13 cellular contexts compared by ENCODE assay signal in genomic region chr6:139568956-139569538, GRCh38.
A peak's percentile ranks its signal among the peaks of the same experiment; 100 is the strongest.
DNase-seq lines count a peak whose midpoint lies in the region; ATAC-seq, FAIRE-seq and TF ChIP-seq lines count a peak whose summit lies in the region.
"Had no signal": no experiment of that assay in that cellular context is flagged by ENCODE, and none has a peak within 500 bp of the region (broad histone marks: within the 10 kb centered on the region; RNA-seq: fewer than 3 reads in every experiment).

No MANE protein-coding gene starts in this region.

- H3K9me3 ChIP-seq in left lung: no peaks in the 10 kb centered on the region

- intact Hi-C loops in left lung (cut with DNase I): no loop called here
- intact Hi-C loops in left ventricle myocardium superior (cut with micrococcal nuclease): no loop called here

- H3K36me3 ChIP-seq in ACC112 (ENCODE audit: insufficient read depth, low read length) (no peaks in the 10 kb centered on the region), bronchial epithelial cell (ENCODE audit: control insufficient read depth, insufficient read depth, low read length) (no peaks in the 10 kb centered on the region), left lung (no peaks in the 10 kb centered on the region)

- no peaks in the 10 kb centered on the region for H3K27me3 ChIP-seq in ACC112 (ENCODE audit: insufficient read depth, low read length)
- H3K27me3 ChIP-seq in bronchial epithelial cell (ENCODE audit: control insufficient read depth, insufficient read depth, low read length): no peaks in the 10 kb centered on the region
- H3K27me3 ChIP-seq in left lung: no peaks in the 10 kb centered on the region

- DNase-seq in bronchial epithelial cell (ENCODE audit: low read depth) (peak; percentile 82), left lung (no peak), left ventricle myocardium superior (no peak), NCI-H187 treated with DMSO at 0.1 percent for 48 hours (lab: John Stamatoyannopoulos, UW) (no peak), DMS53 (lab: John Stamatoyannopoulos, UW) (no peak)
- DNase-seq: activated CD4-positive, alpha-beta T cell treated with anti-CD3 and anti-CD28 coated beads, Interleukin-2, amount 10 ng/mL, durations not matched to agents 7 days and 5 days; stimulated activated CD8-positive, alpha-beta memory T cell treated with anti-CD3 and anti-CD28 coated beads, Interleukin-4, amount 100 ng/mL, for 48 hours had no signal

- peak; percentile 77 for ATAC-seq in left lung
- no peak for ATAC-seq in left ventricle myocardium superior
- ATAC-seq in HG03565 (IDR thresholded peaks at IDR 0.05; ENCODE audit: unreplicated experiment): no peak

- no peak for TF ChIP-seq EP300 in Ishikawa (IDR thresholded peaks at IDR 0.05; ENCODE audit: borderline replicate concordance)

- H3K4me1 ChIP-seq in ACC112 (ENCODE audit: control insufficient read depth, insufficient read depth, low read length, unreplicated experiment) (peaks cover 24% of the 10 kb centered on the region), left lung (peaks cover 4 to 17% of the 10 kb centered on the region in 2 donors)

- FAIRE-seq in bronchial epithelial cell (lab: Jason Lieb, UNC): no peak
- FAIRE-seq: GM19239 had no signal

- peak overlapping the region; percentile 93 for H3K27ac ChIP-seq in ACC112 (ENCODE audit: low read depth, low read length)
- peak overlapping the region; percentile 2 to 51 for H3K27ac ChIP-seq in left lung
- H3K27ac ChIP-seq: SK-N-MC had no signal

- no peaks in the 10 kb centered on the region for H3K79me2 ChIP-seq in ACC112 (ENCODE audit: control insufficient read depth, insufficient read depth, low read length, unreplicated experiment)

- H3K4me3 ChIP-seq in ACC112 (ENCODE audit: low read depth, low read length) (peak overlapping the region; percentile 41), bronchial epithelial cell (ENCODE audit: low read depth, low read length) (no peak overlapping the region), left lung (no peak overlapping the region)
- H3K4me3 ChIP-seq: SK-N-MC, skin epidermis had no signal

- no peak for TF ChIP-seq RAD21 in Ishikawa (IDR thresholded peaks at IDR 0.05; ENCODE audit: low read depth)

- H2AFZ ChIP-seq in ACC112 (ENCODE audit: low read length, unreplicated experiment): peak overlapping the region; percentile 59

- no peak for TF ChIP-seq CTCF in bronchial epithelial cell (IDR thresholded peaks at IDR 0.05; ENCODE audit: insufficient read depth, low read length, severe bottlenecking)
- TF ChIP-seq CTCF in left lung (IDR thresholded peaks at IDR 0.05): no peak

TF ChIP-seq in Ishikawa, 13 proteins besides CTCF, POLR2A, EP300 and RAD21:
- TF ChIP-seq EGR1 (IDR thresholded peaks at IDR 0.05) (no peak), ZBTB7A (IDR thresholded peaks at IDR 0.05; ENCODE audit: low read depth) (no peak), TEAD4 (IDR thresholded peaks at IDR 0.05) (peak; percentile 22; the same call in 1 of the 2 replicates), YY1 (IDR thresholded peaks at IDR 0.05; ENCODE audit: low read depth) (no peak)
